Comparison of ENCODE assay signal across 24 cellular contexts in genomic region chr18:62614499-62614898, GRCh38.
"Had no signal": no experiment of that assay in that cellular context is flagged by ENCODE, and none has a peak within 500 bp of the region (broad histone marks: within the 10 kb centered on the region; RNA-seq: fewer than 3 reads in every experiment).

No MANE protein-coding gene starts in this region.

- H3K4me2 ChIP-seq: smooth muscle cell had no signal

- H3K27ac ChIP-seq: cardiac muscle cell, esophagus squamous epithelium, heart right ventricle, ovary, thoracic aorta, upper lobe of left lung, WERI-Rb-1 had no signal

- DNase-seq: activated CD4-positive, alpha-beta T cell treated with anti-CD3 and anti-CD28 coated beads for 1 hour; activated CD8-positive, alpha-beta memory T cell treated with anti-CD3 and anti-CD28 coated beads for 24 hours; activated CD8-positive, alpha-beta memory T cell treated with anti-CD3 and anti-CD28 coated beads, Interleukin-2, amount 50 U/mL, for 48 hours; activated effector memory CD4-positive, alpha-beta T cell treated with anti-CD3 and anti-CD28 coated beads, Interleukin-2, amount 50 U/mL, for 16 hours; activated T-cell treated with anti-CD3 and anti-CD28 coated beads, Interleukin-2, amount 50 U/mL, for 72 hours; effector memory CD8-positive, alpha-beta T cell; esophagus squamous epithelium; heart right ventricle; immature natural killer cell; kidney glomerular epithelial cell; left ventricle myocardium superior; mesenchymal stem cell; mucosa of descending colon; naive thymus-derived CD8-positive, alpha-beta T cell; ovary; stimulated activated CD4-positive, alpha-beta T cell treated with anti-CD3 and anti-CD28 coated beads, Interleukin-4, amount 100 ng/mL, for 1 hour; T-helper 2 cell; upper lobe of left lung; WERI-Rb-1 had no signal

- ATAC-seq: activated T-cell treated with anti-CD3 and anti-CD28 coated beads, Interleukin-2, amount 50 U/mL, for 72 hours; effector memory CD8-positive, alpha-beta T cell; heart right ventricle; left ventricle myocardium superior; mucosa of descending colon; naive thymus-derived CD8-positive, alpha-beta T cell; sciatic nerve; stimulated activated effector memory CD8-positive, alpha-beta T cell treated with anti-CD3 and anti-CD28 coated beads, Interleukin-12 subunit alpha, Interleukin-12 subunit beta, amount 100 ng/mL, for 72 hours had no signal

- H3K4me3 ChIP-seq: cardiac muscle cell, esophagus squamous epithelium, heart right ventricle, mucosa of descending colon, ovary, smooth muscle cell, thoracic aorta, upper lobe of left lung had no signal

- H3K36me3 ChIP-seq: cardiac muscle cell, esophagus squamous epithelium, heart right ventricle, ovary, thoracic aorta, upper lobe of left lung, WERI-Rb-1 had no signal

- H3K27me3 ChIP-seq: cardiac muscle cell, ovary, upper lobe of left lung had no signal

- H3K9me3 ChIP-seq: esophagus squamous epithelium, heart right ventricle, mucosa of descending colon, ovary, thoracic aorta, upper lobe of left lung had no signal
